Comparison of ENCODE assay signal across 10 cellular contexts in the genomic region with DNA sequence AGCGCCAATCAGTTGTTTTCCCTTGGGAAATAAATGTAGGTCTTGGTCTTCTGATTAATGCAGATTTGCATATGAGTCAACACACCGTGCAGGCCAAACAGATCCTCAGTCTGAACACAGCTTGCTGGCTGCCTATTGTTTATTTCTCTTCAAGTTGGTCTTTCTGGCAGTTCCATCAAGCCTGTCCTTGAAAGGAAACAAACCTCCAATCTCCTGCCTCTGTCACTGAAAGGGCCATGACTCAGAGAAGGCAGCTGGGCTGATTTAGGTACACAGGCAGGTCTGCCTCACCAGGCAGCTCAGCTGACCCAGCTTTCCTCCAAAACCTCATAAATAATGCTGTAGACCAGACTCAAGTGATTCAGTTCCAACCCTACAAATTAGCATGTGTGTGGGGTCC.
A peak's percentile ranks its signal among the peaks of the same experiment; 100 is the strongest.
DNase-seq lines count a peak whose midpoint lies in the region; ATAC-seq, FAIRE-seq and TF ChIP-seq lines count a peak whose summit lies in the region.
"Had no signal": no experiment of that assay in that cellular context is flagged by ENCODE, and none has a peak within 500 bp of the region (broad histone marks: within the 10 kb centered on the region; RNA-seq: fewer than 3 reads in every experiment).

No MANE protein-coding gene starts in this region.

- 67 to 74% methylated on average over 2 of the region's 2 CpGs for WGBS in testis, 2 donors

- no peaks in the 10 kb centered on the region for H3K9me3 ChIP-seq in HAP-1
- no peaks in the 10 kb centered on the region for H3K9me3 ChIP-seq in testis
- H3K9me3 ChIP-seq: Peyer's patch had no signal

- H3K4me3 ChIP-seq in AG10803 (ENCODE audit: low read length), result no peak overlapping the region
- no peak overlapping the region for H3K4me3 ChIP-seq in HAP-1
- H3K4me3 ChIP-seq in testis, result no peak overlapping the region
- H3K4me3 ChIP-seq: Peyer's patch had no signal

- ATAC-seq in SK-N-SH treated with all-trans-retinoic acid at 6 μM for 48 hours (peak; percentile 72), HG02798 (IDR thresholded peaks at IDR 0.05; ENCODE audit: poor library complexity, unreplicated experiment) (no peak), HG03520 (IDR thresholded peaks at IDR 0.05; ENCODE audit: unreplicated experiment) (no peak)

- H3K36me3 ChIP-seq in HAP-1 (replicated peaks), result peaks cover 10% of the 10 kb centered on the region
- no peaks in the 10 kb centered on the region for H3K36me3 ChIP-seq in testis (ENCODE audit: low read depth, missing control alignments)

- DNase-seq in AG10803 (ENCODE audit: low read depth) (peak; percentile 82), HAP-1 (ENCODE audit: low spot score in 2 of 2) (peak; percentile 36 to 40), testis (no peak), NCI-H82 (lab: John Stamatoyannopoulos, UW) (no peak)
- DNase-seq: effector memory CD4-positive, alpha-beta T cell had no signal

- FAIRE-seq in islet of Langerhans (lab: Jason Lieb, UNC), result peak; percentile 82

- no peak for TF ChIP-seq POLR2A in testis (IDR thresholded peaks at IDR 0.05)

- H3K4me1 ChIP-seq in HAP-1 (no peaks in the 10 kb centered on the region; the same call in 1 of the 2 replicates), testis (no peaks in the 10 kb centered on the region)

- intact Hi-C loops in testis (cut with DNase I; ENCODE audit: low total_unique reads), result no loop called here

- TF ChIP-seq CTCF in AG10803 (conservative IDR thresholded peaks at IDR 0.05; ENCODE audit: low read length), result no peak
- no peak for TF ChIP-seq CTCF in testis (IDR thresholded peaks at IDR 0.05)

- in situ Hi-C loops in HAP-1 (cut with MboI; ENCODE audit: low sequenced_read_pairs), result no loop called here

- H3K27ac ChIP-seq in testis, result no peak overlapping the region

- H3K27me3 ChIP-seq in HAP-1 (ENCODE audit: low read depth) (no peaks in the 10 kb centered on the region), testis (no peaks in the 10 kb centered on the region)
- H3K27me3 ChIP-seq: Peyer's patch had no signal

TF ChIP-seq in SK-N-SH treated with all-trans-retinoic acid at 6 μM for 48 hours, 23 proteins besides CTCF, POLR2A, EP300 and RAD21:
- TF ChIP-seq ISL1 (CRISPR knock-in tag; IDR thresholded peaks at IDR 0.05) (peak; percentile 56), TCF4 (CRISPR knock-in tag; IDR thresholded peaks at IDR 0.05; ENCODE audit: borderline replicate concordance) (no peak), TOX (CRISPR knock-in tag; IDR thresholded peaks at IDR 0.05; ENCODE audit: borderline replicate concordance) (0 out of 2 replicates have a peak, but pooled peaks have one; percentile 32)

Comparison
In these comparisons a context has a peak if more than half of its experiments do, and no peak if none do; other contexts are left out.
1. DNase-seq: peak in AG10803 (single experiment) and HAP-1 (2 of 2); none in testis (single experiment) and NCI-H82 (single experiment).